7 cellular contexts compared by ENCODE assay signal in genomic region chr18:77308216-77308615, GRCh38. TPM values are rescaled to one million over a fixed set of nuclear protein-coding genes. Genes with fewer than 3 reads are reported as not detected.
"Had no signal": no experiment of that assay in that cellular context is flagged by ENCODE, and none has a peak within 500 bp of the region (broad histone marks: within the 10 kb centered on the region; RNA-seq: fewer than 3 reads in every experiment).

No MANE protein-coding gene starts in this region.

- H3K9ac ChIP-seq: GM23248 had no signal

- H3K4me3 Mint-ChIP-seq: H9 had no signal

- H3K4me3 ChIP-seq: GM23248, K562 had no signal

- DNase-seq: GM23248, H9, HCEC 1CT, IMR-90, KG1 had no signal

- H2AFZ ChIP-seq: GM23248 had no signal

- H3K27ac ChIP-seq: GM23248 had no signal

- H3K9me3 Mint-ChIP-seq: H9 had no signal

- ATAC-seq: K562 had no signal

RNA-seq across cellular contexts. Expression of gene GALR1, which starts 58.6 kb away (rescaled TPM):
- total RNA-seq: GM23248, HT-29, IMR-90, K562 had no signal
- polyA plus RNA-seq: GM23248, IMR-90, K562 had no signal
